Comparison of ENCODE assay signal across 21 cellular contexts in genomic region chr7:65325793-65326432, GRCh38. TPM values are rescaled to one million over a fixed set of nuclear protein-coding genes. Genes with fewer than 3 reads are reported as not detected.
DNase-seq lines count a peak whose midpoint lies in the region; ATAC-seq and TF ChIP-seq lines count a peak whose summit lies in the region.
"Had no signal": no experiment of that assay in that cellular context is flagged by ENCODE, and none has a peak within 500 bp of the region (broad histone marks: within the 10 kb centered on the region; RNA-seq: fewer than 3 reads in every experiment).

No MANE protein-coding gene starts in this region.

- H3K4ac ChIP-seq in IMR-90 (ENCODE audit: low read depth, low read length): no peak overlapping the region
- H3K4ac ChIP-seq in mesenchymal stem cell (ENCODE audit: low read depth in 1 of 2, low read length in 2 of 2): no peak overlapping the region

- TF ChIP-seq POLR2A in IMR-90 (IDR thresholded peaks at IDR 0.05; ENCODE audit: low read depth, low read length): no peak

- H4K20me1 ChIP-seq in IMR-90 (ENCODE audit: insufficient read depth, low read length): no peaks in the 10 kb centered on the region

- CTCF ChIA-PET in IMR-90 (lab: Yijun Ruan, JAX): no interaction called here

- H4K5ac ChIP-seq in IMR-90 (ENCODE audit: low read depth, low read length): no peak overlapping the region

- POLR2A ChIA-PET in IMR-90 (lab: Charles Lee; ENCODE audit: unreplicated experiment): no interaction called here

- H2BK5ac ChIP-seq in IMR-90 (ENCODE audit: low read depth, low read length, poor library complexity, severe bottlenecking): no peak overlapping the region
- H2BK5ac ChIP-seq in mesenchymal stem cell (ENCODE audit: low read depth, low read length, poor library complexity, severe bottlenecking): no peak overlapping the region

- no peak overlapping the region; the same call in 1 of the 2 replicates for H3K18ac ChIP-seq in IMR-90 (ENCODE audit: low read depth, low read length)
- H3K18ac ChIP-seq in mesenchymal stem cell (ENCODE audit: low read depth in 1 of 2, low read length in 2 of 2): peak overlapping the region in 1 of 2 experiments; percentile 18

- H3K23ac ChIP-seq in IMR-90 (ENCODE audit: low read depth, low read length) (no peak overlapping the region), mesenchymal stem cell (ENCODE audit: low read length in 2 of 2) (no peak overlapping the region)

- H2BK15ac ChIP-seq in IMR-90 (ENCODE audit: low read depth, low read length) (no peak overlapping the region), mesenchymal stem cell (ENCODE audit: low read depth, poor library complexity, severe bottlenecking) (no peak overlapping the region)

- no peak overlapping the region for H2AK9ac ChIP-seq in IMR-90 (replicated peaks; ENCODE audit: low read depth, low read length, poor library complexity)

- H3K56ac ChIP-seq in IMR-90 (ENCODE audit: extremely low read depth, insufficient read depth, low read length): no peak overlapping the region

- no peak overlapping the region for H3K4me3 ChIP-seq in IMR-90 (ENCODE audit: insufficient read depth, low read depth, low read length)
- no peak overlapping the region for H3K4me3 ChIP-seq in astrocyte of the spinal cord (ENCODE audit: low read depth, low read length)
- H3K4me3 ChIP-seq in mesenchymal stem cell (ENCODE audit: insufficient read depth in 1 of 2, low read depth in 1 of 2, low read length in 2 of 2): no peak overlapping the region
- H3K4me3 ChIP-seq: lower lobe of right lung, Peyer's patch, right atrium auricular region had no signal

- H4K8ac ChIP-seq in IMR-90 (ENCODE audit: low read depth in 2 of 2, low read length in 2 of 2) (no peak overlapping the region), mesenchymal stem cell (ENCODE audit: low read length) (peak overlapping the region; percentile 7)

- H2AK5ac ChIP-seq in IMR-90 (ENCODE audit: low read depth, low read length) (no peak overlapping the region), mesenchymal stem cell (ENCODE audit: low read length, severe bottlenecking) (no peak overlapping the region)

- H3K36me3 ChIP-seq in IMR-90 (ENCODE audit: control insufficient read depth, insufficient read depth, low read length): no peaks in the 10 kb centered on the region
- no peaks in the 10 kb centered on the region for H3K36me3 ChIP-seq in mesenchymal stem cell (ENCODE audit: control insufficient read depth in 1 of 2, insufficient read depth in 2 of 2, low read depth in 1 of 2, low read length in 2 of 2)
- H3K36me3 ChIP-seq: BE2C, lower lobe of right lung, Peyer's patch, right atrium auricular region had no signal

- no peak overlapping the region for H2BK20ac ChIP-seq in IMR-90 (ENCODE audit: low read depth, low read length)

- H3K9me3 ChIP-seq in IMR-90 (ENCODE audit: control insufficient read depth, insufficient read depth, low read length): no peaks in the 10 kb centered on the region
- H3K9me3 ChIP-seq in mesenchymal stem cell (ENCODE audit: control insufficient read depth, low read length): no peaks in the 10 kb centered on the region
- H3K9me3 ChIP-seq: BE2C, lower lobe of right lung, Peyer's patch, right atrium auricular region had no signal

- 83% methylated on average over 1 of the region's 5 CpGs; no CpG with 5 or more reads in 1 of the 2 experiments for WGBS in IMR-90 (ENCODE audit: extremely low coverage in 2 of 2, insufficient read length in 1 of 2), 2 experiments
- 95% methylated on average over 4 of the region's 5 CpGs for whole genome bisulfite sequencing in mesenchymal stem cell

- no peak overlapping the region for H3K9ac ChIP-seq in IMR-90 (ENCODE audit: low read depth, low read length)
- no peak overlapping the region for H3K9ac ChIP-seq in mesenchymal stem cell (ENCODE audit: low read length)

- no peaks in the 10 kb centered on the region for H3K9me1 ChIP-seq in IMR-90 (ENCODE audit: insufficient read depth, low read length)

- no peaks in the 10 kb centered on the region for H3K79me1 ChIP-seq in IMR-90 (ENCODE audit: low read depth in 1 of 2, low read length in 2 of 2)
- H3K79me1 ChIP-seq in mesenchymal stem cell (replicated peaks; ENCODE audit: low read length, poor library complexity, severe bottlenecking): no peaks in the 10 kb centered on the region

- H3K4me1 ChIP-seq in IMR-90 (ENCODE audit: control insufficient read depth, insufficient read depth, low read length) (no peaks in the 10 kb centered on the region), mesenchymal stem cell (ENCODE audit: control insufficient read depth, insufficient read depth, low read depth, low read length) (no peaks in the 10 kb centered on the region)
- H3K4me1 ChIP-seq: BE2C, lower lobe of right lung, Peyer's patch, right atrium auricular region had no signal

- no TSS peak for BruUV-seq in IMR-90 (replicated peaks; lab: Mats Ljungman, UMichigan)

- TF ChIP-seq CTCF in IMR-90 (conservative IDR thresholded peaks at IDR 0.05; ENCODE audit: low read depth, low read length) (no peak), astrocyte of the spinal cord (IDR thresholded peaks at IDR 0.05; ENCODE audit: low read depth, low read length) (no peak)

- ATAC-seq in IMR-90 (ENCODE audit: low read depth): no peak
- ATAC-seq: lower lobe of right lung had no signal

- intact Hi-C loops in IMR-90 (cut with micrococcal nuclease): no loop called here

- no peak for TF ChIP-seq RAD21 in IMR-90 (IDR thresholded peaks at IDR 0.05; ENCODE audit: low read length)

- no peak overlapping the region for H3K14ac ChIP-seq in IMR-90 (replicated peaks; ENCODE audit: low read depth, low read length)
- no peak overlapping the region for H3K14ac ChIP-seq in mesenchymal stem cell (ENCODE audit: low read length in 2 of 2)

- no peak overlapping the region for H2BK120ac ChIP-seq in IMR-90 (ENCODE audit: low read depth, low read length)
- no peak overlapping the region for H2BK120ac ChIP-seq in mesenchymal stem cell (ENCODE audit: low read depth, low read length)

- H3K27ac ChIP-seq in IMR-90 (ENCODE audit: insufficient read depth, low read length): no peak overlapping the region
- no peak overlapping the region for H3K27ac ChIP-seq in mesenchymal stem cell (ENCODE audit: low read length, poor library complexity, severe bottlenecking)
- H3K27ac ChIP-seq: lower lobe of right lung, Peyer's patch, right atrium auricular region had no signal

- dilution Hi-C loops in IMR-90 (cut with HindIII; ENCODE audit: low sequenced_read_pairs, unreplicated experiment): no loop called here

- in situ Hi-C loops in IMR-90 (cut with MboI; ENCODE audit: low sequenced_read_pairs) (no loop called here), astrocyte of the spinal cord (cut with HindIII; ENCODE audit: low sequenced_read_pairs) (no loop called here)

- no peak overlapping the region for H4K91ac ChIP-seq in IMR-90 (ENCODE audit: insufficient read depth, low read depth, low read length)
- peak overlapping the region; percentile 28 for H4K91ac ChIP-seq in mesenchymal stem cell (ENCODE audit: low read length)

- H3K4me2 ChIP-seq in IMR-90 (ENCODE audit: low read depth, low read length) (no peak overlapping the region), mesenchymal stem cell (ENCODE audit: low read length, poor library complexity, severe bottlenecking) (no peak overlapping the region)

- no peak overlapping the region for H2BK12ac ChIP-seq in mesenchymal stem cell (ENCODE audit: low read length in 2 of 2)

- H2AFZ ChIP-seq in IMR-90 (replicated peaks; ENCODE audit: low read length, poor library complexity) (no peak overlapping the region), mesenchymal stem cell (ENCODE audit: low read depth, low read length) (no peak overlapping the region)

- DNase-seq in Daoy (ENCODE audit: low read depth) (peak; percentile 52), IMR-90 (peak; percentile 6), astrocyte of the spinal cord (ENCODE audit: low read depth, low spot score) (peak; percentile 8), mesenchymal stem cell (peak; percentile 33), CD1c-positive myeloid dendritic cell (ENCODE audit: extremely low spot score) (no peak), HCEC 1CT (no peak), GDM1 (lab: John Stamatoyannopoulos, UW) (no peak), NCI-H510A treated with DMSO at 0.1 percent for 48 hours (lab: John Stamatoyannopoulos, UW) (no peak)
- DNase-seq: activated CD4-positive, alpha-beta T cell treated with anti-CD3 and anti-CD28 coated beads for 1 hour; activated T-cell treated with anti-CD3 and anti-CD28 coated beads, Interleukin-2, amount 50 U/mL, for 72 hours; BE2C; endodermal cell; HFFc6; lower lobe of right lung; NCI-H1092; NCI-H2081; NCI-H446; nucleus accumbens; Peyer's patch; substantia nigra had no signal

- H3K27me3 ChIP-seq in IMR-90 (ENCODE audit: control insufficient read depth, insufficient read depth, low read length) (no peaks in the 10 kb centered on the region), mesenchymal stem cell (ENCODE audit: control insufficient read depth in 1 of 2, insufficient read depth in 1 of 2, low read length in 2 of 2) (no peaks in the 10 kb centered on the region)
- H3K27me3 ChIP-seq: BE2C, Peyer's patch, right atrium auricular region had no signal

TF ChIP-seq in IMR-90, 13 proteins besides CTCF, POLR2A, EP300 and RAD21 (continues in another document):
- TF ChIP-seq MAFK (IDR thresholded peaks at IDR 0.05; ENCODE audit: low read depth, low read length) (no peak), CHD1 (IDR thresholded peaks at IDR 0.05; ENCODE audit: low read depth, low read length) (no peak), BHLHE40 (IDR thresholded peaks at IDR 0.05; ENCODE audit: low read depth, low read length) (no peak), NFE2L2 (IDR thresholded peaks at IDR 0.05; ENCODE audit: low read depth, low read length) (no peak), RCOR1 (IDR thresholded peaks at IDR 0.05; ENCODE audit: insufficient replicate concordance, low read length) (no peak), ELK1 (IDR thresholded peaks at IDR 0.05; ENCODE audit: borderline replicate concordance, low read depth, low read length) (no peak), SMC3 (IDR thresholded peaks at IDR 0.05; ENCODE audit: low read depth, low read length) (no peak), MAZ (IDR thresholded peaks at IDR 0.05; ENCODE audit: borderline replicate concordance, low read depth, low read length) (no peak)

RNA-seq across cellular contexts. Expression of gene ZNF92, which starts 47.7 kb away (rescaled TPM):
- 17.9 and 22.8 TPM in 2 replicates for total RNA-seq in Daoy (2014; rRNA removed; shearing (Covaris generic))
- total RNA-seq in IMR-90 (2012; rRNA removed): 6.1 and 14.4 TPM in 2 replicates
- 1.6 and 2.4 TPM in 2 replicates for polyA plus RNA-seq in IMR-90 (2012; rRNA removed)
- 0.22 and 0.41 TPM in 2 replicates for polyA plus RNA-seq in IMR-90 (2012; cell fraction: cytosol; rRNA removed)
- 0.47 and 1.9 TPM in 2 replicates for polyA plus RNA-seq in IMR-90 (2012; cell fraction: nucleus; rRNA removed; ENCODE audit: low replicate concordance)
- 4.9 TPM for polyA plus RNA-seq in mesenchymal stem cell (2013, experiment 1 of 2)
- polyA plus RNA-seq in mesenchymal stem cell (2013, experiment 2 of 2): 5.1 TPM

Comparison
In these comparisons a context has a peak if more than half of its experiments do, and no peak if none do; other contexts are left out.
1. DNase-seq: peak in Daoy (single experiment), IMR-90 (single experiment), astrocyte of the spinal cord (single experiment) and mesenchymal stem cell (single experiment); none in CD1c-positive myeloid dendritic cell (single experiment), HCEC 1CT (single experiment), GDM1 (single experiment) and NCI-H510A treated with DMSO at 0.1 percent for 48 hours (single experiment).